In the genomic region with DNA sequence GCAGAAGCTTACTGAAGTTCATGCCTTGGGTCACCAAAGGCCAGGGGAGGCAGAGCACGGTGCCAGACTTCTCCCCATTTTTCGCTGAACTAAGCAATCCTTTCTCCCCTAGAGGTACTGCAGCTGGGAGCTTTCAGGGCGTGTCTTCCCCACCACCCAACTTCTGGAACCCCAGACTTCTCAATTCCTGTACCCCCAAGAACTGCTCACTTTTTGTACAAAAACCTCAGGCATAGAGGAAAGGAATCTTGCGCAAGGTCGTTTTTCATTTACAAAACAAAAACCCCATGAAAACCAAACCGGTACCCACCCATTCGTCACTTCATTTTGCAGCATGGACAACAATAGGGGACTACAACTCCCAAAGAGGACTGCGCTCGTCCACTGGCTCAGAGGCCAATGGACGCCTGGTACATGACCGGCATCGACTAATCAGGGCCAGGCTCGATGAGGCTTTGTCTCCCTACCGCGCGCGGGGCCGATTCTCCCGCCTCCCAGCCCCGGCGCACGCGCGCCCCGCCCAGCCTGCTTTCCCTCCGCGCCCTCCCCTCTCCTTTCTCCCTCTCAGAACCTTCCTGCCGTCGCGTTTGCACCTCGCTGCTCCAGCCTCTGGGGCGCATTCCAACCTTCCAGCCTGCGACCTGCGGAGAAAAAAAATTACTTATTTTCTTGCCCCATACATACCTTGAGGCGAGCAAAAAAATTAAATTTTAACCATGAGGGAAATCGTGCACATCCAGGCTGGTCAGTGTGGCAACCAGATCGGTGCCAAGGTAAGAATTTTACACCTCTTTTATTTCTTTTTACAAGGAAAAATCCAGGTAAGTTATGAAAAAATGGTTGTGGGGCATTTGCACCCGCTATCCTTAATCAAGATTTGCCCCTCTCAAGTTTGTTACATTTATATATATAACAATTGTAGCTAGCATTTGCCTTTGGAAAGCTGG, we compare ENCODE assay signal across 1 cellular context.
A peak's percentile ranks its signal among the peaks of the same experiment; 100 is the strongest.
TF ChIP-seq lines count a peak whose summit lies in the region.

A gene (plus strand): TSS at position 562 of the 947 bp plus-strand sequence. CDS start 155 bp downstream, at position 717.

TF ChIP-seq in K562, 482 proteins besides CTCF, POLR2A, EP300 and RAD21 (continued from another document and continues in another):
- TF ChIP-seq, protein P1, sequence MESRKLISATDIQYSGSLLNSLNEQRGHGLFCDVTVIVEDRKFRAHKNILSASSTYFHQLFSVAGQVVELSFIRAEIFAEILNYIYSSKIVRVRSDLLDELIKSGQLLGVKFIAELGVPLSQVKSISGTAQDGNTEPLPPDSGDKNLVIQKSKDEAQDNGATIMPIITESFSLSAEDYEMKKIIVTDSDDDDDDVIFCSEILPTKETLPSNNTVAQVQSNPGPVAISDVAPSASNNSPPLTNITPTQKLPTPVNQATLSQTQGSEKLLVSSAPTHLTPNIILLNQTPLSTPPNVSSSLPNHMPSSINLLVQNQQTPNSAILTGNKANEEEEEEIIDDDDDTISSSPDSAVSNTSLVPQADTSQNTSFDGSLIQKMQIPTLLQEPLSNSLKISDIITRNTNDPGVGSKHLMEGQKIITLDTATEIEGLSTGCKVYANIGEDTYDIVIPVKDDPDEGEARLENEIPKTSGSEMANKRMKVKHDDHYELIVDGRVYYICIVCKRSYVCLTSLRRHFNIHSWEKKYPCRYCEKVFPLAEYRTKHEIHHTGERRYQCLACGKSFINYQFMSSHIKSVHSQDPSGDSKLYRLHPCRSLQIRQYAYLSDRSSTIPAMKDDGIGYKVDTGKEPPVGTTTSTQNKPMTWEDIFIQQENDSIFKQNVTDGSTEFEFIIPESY (CRISPR knock-in tag; IDR thresholded peaks at IDR 0.05): 0 out of 2 replicates have a peak, but pooled peaks have one; percentile 5
- TF ChIP-seq ARID1B (IDR thresholded peaks at IDR 0.05): peak; percentile 5; the same call in 1 of the 2 replicates
- TF ChIP-seq PHF8 (IDR thresholded peaks at IDR 0.05; ENCODE audit: borderline replicate concordance, low read length): peak; percentile 53
- TF ChIP-seq HDAC3 (IDR thresholded peaks at IDR 0.05; ENCODE audit: borderline replicate concordance, partially characterized antibody): no peak
- TF ChIP-seq, protein P2, sequence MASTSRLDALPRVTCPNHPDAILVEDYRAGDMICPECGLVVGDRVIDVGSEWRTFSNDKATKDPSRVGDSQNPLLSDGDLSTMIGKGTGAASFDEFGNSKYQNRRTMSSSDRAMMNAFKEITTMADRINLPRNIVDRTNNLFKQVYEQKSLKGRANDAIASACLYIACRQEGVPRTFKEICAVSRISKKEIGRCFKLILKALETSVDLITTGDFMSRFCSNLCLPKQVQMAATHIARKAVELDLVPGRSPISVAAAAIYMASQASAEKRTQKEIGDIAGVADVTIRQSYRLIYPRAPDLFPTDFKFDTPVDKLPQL (IDR thresholded peaks at IDR 0.05; ENCODE audit: extremely low read depth, insufficient read length): peak; percentile 74
- TF ChIP-seq CCNT2 (IDR thresholded peaks at IDR 0.05; ENCODE audit: borderline replicate concordance, extremely low read depth, insufficient read length, low read depth, low read length): peak; percentile 62
- TF ChIP-seq, protein P3, sequence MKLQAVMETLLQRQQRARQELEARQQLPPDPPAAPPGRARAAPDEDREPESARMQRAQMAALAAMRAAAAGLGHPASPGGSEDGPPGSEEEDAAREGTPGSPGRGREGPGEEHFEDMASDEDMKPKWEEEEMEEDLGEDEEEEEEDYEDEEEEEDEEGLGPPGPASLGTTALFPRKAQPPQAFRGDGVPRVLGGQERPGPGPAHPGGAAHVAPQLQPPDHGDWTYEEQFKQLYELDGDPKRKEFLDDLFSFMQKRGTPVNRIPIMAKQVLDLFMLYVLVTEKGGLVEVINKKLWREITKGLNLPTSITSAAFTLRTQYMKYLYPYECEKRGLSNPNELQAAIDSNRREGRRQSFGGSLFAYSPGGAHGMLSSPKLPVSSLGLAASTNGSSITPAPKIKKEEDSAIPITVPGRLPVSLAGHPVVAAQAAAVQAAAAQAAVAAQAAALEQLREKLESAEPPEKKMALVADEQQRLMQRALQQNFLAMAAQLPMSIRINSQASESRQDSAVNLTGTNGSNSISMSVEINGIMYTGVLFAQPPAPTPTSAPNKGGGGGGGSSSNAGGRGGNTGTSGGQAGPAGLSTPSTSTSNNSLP (IDR thresholded peaks at IDR 0.05; ENCODE audit: borderline replicate concordance, low read depth, low read length): 0 out of 2 replicates have a peak, but pooled peaks have one; percentile 27
- TF ChIP-seq SIN3A (IDR thresholded peaks at IDR 0.05; ENCODE audit: borderline replicate concordance in 2 of 2, control insufficient read depth in 1 of 2, low read depth in 2 of 2, low read length in 2 of 2): peak; percentile 75 to 95; a peak in 2 of 4 replicates
- peak; percentile 92 for TF ChIP-seq PML (IDR thresholded peaks at IDR 0.05; ENCODE audit: low read length)
- peak; percentile 88 for TF ChIP-seq NFATC3 (IDR thresholded peaks at IDR 0.05)
- peak; percentile 91 for TF ChIP-seq KDM5B (IDR thresholded peaks at IDR 0.05; ENCODE audit: insufficient replicate concordance, low read depth, low read length)
- peak; percentile 87 for TF ChIP-seq CXXC5 (CRISPR knock-in tag; IDR thresholded peaks at IDR 0.05)
- TF ChIP-seq POLR2AphosphoS5 (IDR thresholded peaks at IDR 0.05; ENCODE audit: control insufficient read depth, insufficient read depth, low read depth, low read length): peak; percentile 99
- peak; percentile 69 to 82 for TF ChIP-seq FOXK2 (conservative IDR thresholded peaks at IDR 0.05 in 1 of 2, IDR thresholded peaks at IDR 0.05 in 1 of 2; ENCODE audit: low read depth in 2 of 2)
- TF ChIP-seq SP2 (IDR thresholded peaks at IDR 0.05; ENCODE audit: extremely low read depth, low read depth, low read length, poor library complexity, severe bottlenecking): peak; percentile 55
- TF ChIP-seq CEBPG (CRISPR knock-in tag; IDR thresholded peaks at IDR 0.05): peak; percentile 86
- TF ChIP-seq CEBPG (tag; conservative IDR thresholded peaks at IDR 0.05 in 1 of 2, IDR thresholded peaks at IDR 0.05 in 1 of 2): peak; percentile 82 to 87
- peak; percentile 37 for TF ChIP-seq BRD9 (IDR thresholded peaks at IDR 0.05; ENCODE audit: low read depth, partially characterized antibody)
- TF ChIP-seq POLR2AphosphoS2 (IDR thresholded peaks at IDR 0.05; ENCODE audit: low read length): peak; percentile 92; the same call in 1 of the 2 replicates
- TF ChIP-seq DPF2 (IDR thresholded peaks at IDR 0.05): peak; percentile 55; the same call in 1 of the 2 replicates
- TF ChIP-seq, protein P4, sequence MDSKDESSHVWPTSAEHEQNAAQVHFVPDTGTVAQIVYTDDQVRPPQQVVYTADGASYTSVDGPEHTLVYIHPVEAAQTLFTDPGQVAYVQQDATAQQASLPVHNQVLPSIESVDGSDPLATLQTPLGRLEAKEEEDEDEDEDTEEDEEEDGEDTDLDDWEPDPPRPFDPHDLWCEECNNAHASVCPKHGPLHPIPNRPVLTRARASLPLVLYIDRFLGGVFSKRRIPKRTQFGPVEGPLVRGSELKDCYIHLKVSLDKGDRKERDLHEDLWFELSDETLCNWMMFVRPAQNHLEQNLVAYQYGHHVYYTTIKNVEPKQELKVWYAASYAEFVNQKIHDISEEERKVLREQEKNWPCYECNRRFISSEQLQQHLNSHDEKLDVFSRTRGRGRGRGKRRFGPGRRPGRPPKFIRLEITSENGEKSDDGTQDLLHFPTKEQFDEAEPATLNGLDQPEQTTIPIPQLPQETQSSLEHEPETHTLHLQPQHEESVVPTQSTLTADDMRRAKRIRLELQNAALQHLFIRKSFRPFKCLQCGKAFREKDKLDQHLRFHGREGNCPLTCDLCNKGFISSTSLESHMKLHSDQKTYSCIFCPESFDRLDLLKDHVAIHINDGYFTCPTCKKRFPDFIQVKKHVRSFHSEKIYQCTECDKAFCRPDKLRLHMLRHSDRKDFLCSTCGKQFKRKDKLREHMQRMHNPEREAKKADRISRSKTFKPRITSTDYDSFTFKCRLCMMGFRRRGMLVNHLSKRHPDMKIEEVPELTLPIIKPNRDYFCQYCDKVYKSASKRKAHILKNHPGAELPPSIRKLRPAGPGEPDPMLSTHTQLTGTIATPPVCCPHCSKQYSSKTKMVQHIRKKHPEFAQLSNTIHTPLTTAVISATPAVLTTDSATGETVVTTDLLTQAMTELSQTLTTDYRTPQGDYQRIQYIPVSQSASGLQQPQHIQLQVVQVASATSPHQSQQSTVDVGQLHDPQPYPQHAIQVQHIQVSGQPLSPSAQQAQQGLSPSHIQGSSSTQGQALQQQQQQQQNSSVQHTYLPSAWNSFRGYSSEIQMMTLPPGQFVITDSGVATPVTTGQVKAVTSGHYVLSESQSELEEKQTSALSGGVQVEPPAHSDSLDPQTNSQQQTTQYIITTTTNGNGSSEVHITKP (IDR thresholded peaks at IDR 0.05; ENCODE audit: partially characterized antibody): peak; percentile 46
- TF ChIP-seq SMARCB1 (IDR thresholded peaks at IDR 0.05; ENCODE audit: insufficient read length, low read depth): no peak
- TF ChIP-seq, protein P5, sequence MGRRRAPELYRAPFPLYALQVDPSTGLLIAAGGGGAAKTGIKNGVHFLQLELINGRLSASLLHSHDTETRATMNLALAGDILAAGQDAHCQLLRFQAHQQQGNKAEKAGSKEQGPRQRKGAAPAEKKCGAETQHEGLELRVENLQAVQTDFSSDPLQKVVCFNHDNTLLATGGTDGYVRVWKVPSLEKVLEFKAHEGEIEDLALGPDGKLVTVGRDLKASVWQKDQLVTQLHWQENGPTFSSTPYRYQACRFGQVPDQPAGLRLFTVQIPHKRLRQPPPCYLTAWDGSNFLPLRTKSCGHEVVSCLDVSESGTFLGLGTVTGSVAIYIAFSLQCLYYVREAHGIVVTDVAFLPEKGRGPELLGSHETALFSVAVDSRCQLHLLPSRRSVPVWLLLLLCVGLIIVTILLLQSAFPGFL (CRISPR knock-in tag; IDR thresholded peaks at IDR 0.05): peak; percentile 29; the same call in 1 of the 2 replicates
- TF ChIP-seq, protein P6, sequence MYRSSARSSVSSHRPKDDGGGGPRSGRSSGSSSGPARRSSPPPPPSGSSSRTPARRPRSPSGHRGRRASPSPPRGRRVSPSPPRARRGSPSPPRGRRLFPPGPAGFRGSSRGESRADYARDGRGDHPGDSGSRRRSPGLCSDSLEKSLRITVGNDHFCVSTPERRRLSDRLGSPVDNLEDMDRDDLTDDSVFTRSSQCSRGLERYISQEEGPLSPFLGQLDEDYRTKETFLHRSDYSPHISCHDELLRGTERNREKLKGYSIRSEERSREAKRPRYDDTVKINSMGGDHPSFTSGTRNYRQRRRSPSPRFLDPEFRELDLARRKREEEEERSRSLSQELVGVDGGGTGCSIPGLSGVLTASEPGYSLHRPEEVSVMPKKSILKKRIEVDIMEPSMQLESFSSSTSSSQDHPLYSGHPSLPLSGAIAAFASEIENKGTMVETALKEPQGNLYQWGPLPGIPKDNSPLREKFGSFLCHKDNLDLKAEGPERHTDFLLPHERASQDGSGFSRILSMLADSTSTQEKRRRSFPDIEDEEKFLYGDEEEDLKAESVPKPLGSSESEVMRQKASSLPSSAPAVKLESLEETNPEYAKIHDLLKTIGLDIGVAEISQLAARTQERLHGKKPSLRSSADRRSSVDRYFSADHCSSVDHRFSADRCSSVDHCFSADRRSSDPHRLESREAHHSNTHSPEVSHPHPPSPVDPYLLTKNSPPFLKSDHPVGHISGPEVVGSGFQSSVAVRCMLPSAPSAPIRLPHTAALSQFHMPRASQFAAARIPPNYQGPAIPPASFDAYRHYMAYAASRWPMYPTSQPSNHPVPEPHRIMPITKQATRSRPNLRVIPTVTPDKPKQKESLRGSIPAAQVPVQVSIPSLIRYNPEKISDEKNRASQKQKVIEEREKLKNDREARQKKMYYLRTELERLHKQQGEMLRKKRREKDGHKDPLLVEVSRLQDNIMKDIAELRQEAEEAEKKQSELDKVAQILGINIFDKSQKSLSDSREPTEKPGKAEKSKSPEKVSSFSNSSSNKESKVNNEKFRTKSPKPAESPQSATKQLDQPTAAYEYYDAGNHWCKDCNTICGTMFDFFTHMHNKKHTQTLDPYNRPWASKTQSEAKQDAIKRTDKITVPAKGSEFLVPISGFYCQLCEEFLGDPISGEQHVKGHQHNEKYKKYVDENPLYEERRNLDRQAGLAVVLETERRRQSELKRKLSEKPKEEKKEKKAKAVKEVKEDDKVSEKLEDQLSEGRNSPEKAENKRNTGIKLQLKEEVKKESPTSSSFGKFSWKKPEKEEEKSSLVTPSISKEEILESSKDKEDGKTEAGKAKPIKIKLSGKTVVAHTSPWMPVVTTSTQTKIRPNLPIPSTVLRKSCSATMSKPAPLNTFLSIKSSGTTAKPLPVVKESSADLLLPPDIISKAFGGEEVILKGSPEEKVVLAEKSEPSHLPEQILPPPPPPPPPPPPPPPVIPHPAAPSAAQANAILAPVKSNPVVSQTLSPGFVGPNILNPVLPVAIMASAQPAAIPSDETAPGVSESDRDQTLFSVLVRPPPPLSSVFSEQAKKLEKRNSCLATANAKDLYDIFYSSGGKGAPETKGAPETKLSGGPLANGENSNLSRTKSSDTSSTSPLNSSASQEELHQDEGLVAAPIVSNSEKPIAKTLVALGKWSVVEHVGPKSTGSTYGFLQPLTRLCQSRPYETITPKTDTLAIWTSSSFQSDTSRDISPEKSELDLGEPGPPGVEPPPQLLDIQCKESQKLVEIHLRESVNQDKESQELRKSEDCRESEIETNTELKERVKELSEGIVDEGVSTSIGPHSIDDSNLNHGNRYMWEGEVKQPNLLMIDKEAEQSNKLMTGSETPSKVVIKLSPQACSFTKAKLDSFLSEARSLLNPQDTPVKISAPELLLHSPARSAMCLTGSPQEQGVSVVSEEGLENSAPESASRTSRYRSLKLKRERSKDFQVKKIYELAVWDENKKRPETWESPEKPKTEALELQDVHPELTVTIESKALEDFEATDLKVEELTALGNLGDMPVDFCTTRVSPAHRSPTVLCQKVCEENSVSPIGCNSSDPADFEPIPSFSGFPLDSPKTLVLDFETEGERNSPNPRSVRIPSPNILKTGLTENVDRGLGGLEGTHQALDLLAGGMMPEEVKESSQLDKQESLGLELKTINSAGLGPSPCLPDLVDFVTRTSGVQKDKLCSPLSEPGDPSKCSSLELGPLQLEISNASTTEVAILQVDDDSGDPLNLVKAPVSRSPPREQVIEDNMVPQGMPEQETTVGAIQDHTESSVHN (IDR thresholded peaks at IDR 0.05; ENCODE audit: borderline replicate concordance in 1 of 2, low read depth in 1 of 2): 0 out of 4 replicates have a peak, but pooled peaks of 1 of the 2 experiments have one; percentile 16
- 0 out of 2 replicates have a peak, but pooled peaks have one; percentile 49 for TF ChIP-seq ZNF140 (CRISPR knock-in tag; IDR thresholded peaks at IDR 0.05)
- peak in 1 of 2 experiments; percentile 71; a peak in 1 of 4 replicates for TF ChIP-seq HDAC1 (IDR thresholded peaks at IDR 0.05)
- no peak for TF ChIP-seq U2AF2 (optimal IDR thresholded peaks at IDR 0.05; ENCODE audit: low read depth, low read length)
- TF ChIP-seq POLR2G (IDR thresholded peaks at IDR 0.05; ENCODE audit: low read depth, low read length): peak; percentile 89
- no peak for TF ChIP-seq ZNF134 (CRISPR knock-in tag; conservative IDR thresholded peaks at IDR 0.05)
- peak; percentile 91 to 95 for TF ChIP-seq MAZ (CRISPR knock-in tag; conservative IDR thresholded peaks at IDR 0.05 in 1 of 2, IDR thresholded peaks at IDR 0.05 in 1 of 2)
- TF ChIP-seq POLR2B (IDR thresholded peaks at IDR 0.05; ENCODE audit: low read depth, partially characterized antibody): peak; percentile 99
- TF ChIP-seq TAF1 (IDR thresholded peaks at IDR 0.05; ENCODE audit: control insufficient read depth, extremely low read depth, insufficient read depth, low read length, severe bottlenecking): peak; percentile 100
- TF ChIP-seq L3MBTL2 (IDR thresholded peaks at IDR 0.05): peak; percentile 67
- TF ChIP-seq MTA3 (IDR thresholded peaks at IDR 0.05; ENCODE audit: borderline replicate concordance): peak; percentile 64
- TF ChIP-seq, protein P7, sequence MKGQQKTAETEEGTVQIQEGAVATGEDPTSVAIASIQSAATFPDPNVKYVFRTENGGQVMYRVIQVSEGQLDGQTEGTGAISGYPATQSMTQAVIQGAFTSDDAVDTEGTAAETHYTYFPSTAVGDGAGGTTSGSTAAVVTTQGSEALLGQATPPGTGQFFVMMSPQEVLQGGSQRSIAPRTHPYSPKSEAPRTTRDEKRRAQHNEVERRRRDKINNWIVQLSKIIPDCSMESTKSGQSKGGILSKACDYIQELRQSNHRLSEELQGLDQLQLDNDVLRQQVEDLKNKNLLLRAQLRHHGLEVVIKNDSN (CRISPR knock-in tag; IDR thresholded peaks at IDR 0.05): peak; percentile 79
